15 cellular contexts compared by ENCODE assay signal in the genomic region with DNA sequence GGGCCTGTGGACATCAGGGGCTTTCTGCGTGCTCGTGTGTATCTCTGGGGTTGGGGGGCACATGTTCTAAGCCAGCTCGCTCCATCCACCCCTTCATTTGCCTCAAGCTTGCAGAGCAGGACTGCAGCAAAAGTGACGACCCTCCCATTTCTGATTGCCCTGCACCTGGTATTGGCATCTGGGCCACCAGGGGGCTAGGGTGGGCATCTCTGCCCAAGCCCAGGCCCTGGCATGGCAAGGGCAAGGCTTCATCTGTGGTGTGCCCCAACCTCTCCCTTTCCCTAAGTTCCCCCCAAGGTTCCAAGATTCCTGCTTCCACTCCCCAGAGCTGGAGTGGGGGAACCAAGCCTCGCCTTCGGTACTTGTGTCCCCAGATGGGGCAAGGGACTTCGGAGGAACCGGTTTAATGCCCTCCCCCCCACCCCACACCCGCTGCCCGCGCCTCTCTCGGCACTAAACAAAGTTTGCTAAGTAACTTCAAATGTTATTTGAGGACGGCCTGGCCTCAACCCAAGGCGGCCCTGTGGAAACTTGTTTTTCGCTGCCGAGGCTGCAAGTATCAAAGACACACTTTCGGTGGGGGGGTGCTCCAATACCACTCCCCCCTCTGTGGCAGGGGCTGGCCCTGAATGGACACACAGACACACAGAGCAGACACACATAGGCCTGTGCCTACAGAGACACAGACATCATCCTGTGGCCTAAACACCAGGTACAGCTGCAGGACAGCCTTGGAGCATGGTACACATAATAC. TPM values are rescaled to one million over a fixed set of nuclear protein-coding genes. Genes with fewer than 3 reads are reported as not detected.
DNase-seq lines count a peak whose midpoint lies in the region; ATAC-seq and TF ChIP-seq lines count a peak whose summit lies in the region.
"Had no signal": no experiment of that assay in that cellular context is flagged by ENCODE, and none has a peak within 500 bp of the region (broad histone marks: within the 10 kb centered on the region; RNA-seq: fewer than 3 reads in every experiment).

No MANE protein-coding gene starts in this region.

- 12 to 22% (median 19%) methylated on average over 17 of the region's 17 CpGs for WGBS in ovary, 3 donors

- TF ChIP-seq POLR2A in ovary (IDR thresholded peaks at IDR 0.05): no peak

- DNase-seq in fibroblast of the conjunctiva (ENCODE audit: low read depth) (peak; percentile 33), ovary (peak; percentile 68 to 84 (median 77)), NCI-H82 (lab: John Stamatoyannopoulos, UW) (no peak)
- DNase-seq in NK-92 treated with Interleukin-12 subunit alpha and Interleukin-12 subunit beta, amount 100 ng/mL, for 24 hours (lab: John Stamatoyannopoulos, UW): no peak
- DNase-seq: activated CD4-positive, alpha-beta memory T cell treated with anti-CD3 and anti-CD28 coated beads for 36 hours; activated naive CD4-positive, alpha-beta T cell; NCI-H1105 treated with DMSO at 0.1 percent for 48 hours; NCI-H748 treated with DMSO at 0.1 percent for 48 hours had no signal

- H3K9me3 ChIP-seq in ovary: no peaks in the 10 kb centered on the region

- H3K36me3 ChIP-seq in ovary: no peaks in the 10 kb centered on the region

- no peak for TF ChIP-seq EP300 in ovary (IDR thresholded peaks at IDR 0.05)

- peaks cover 63% of the 10 kb centered on the region for H3K4me1 ChIP-seq in ovary (ENCODE audit: insufficient read depth)

- peak overlapping the region; percentile 10 for H3K4me3 ChIP-seq in ovary

- 0 out of 2 replicates have a peak, but pooled peaks have one; percentile 6 for TF ChIP-seq CTCF in 22Rv1 (IDR thresholded peaks at IDR 0.05)
- TF ChIP-seq CTCF in VCaP (conservative IDR thresholded peaks at IDR 0.05): peak; percentile 25; the same call in 1 of the 2 replicates
- TF ChIP-seq CTCF in ovary (IDR thresholded peaks at IDR 0.05): no peak

- H3K27me3 ChIP-seq in ovary: no peaks in the 10 kb centered on the region

- ATAC-seq in HG03039 (IDR thresholded peaks at IDR 0.05; ENCODE audit: unreplicated experiment): no peak
- no peak for ATAC-seq in GM18873 (IDR thresholded peaks at IDR 0.05; ENCODE audit: low FRiP score, unreplicated experiment)
- ATAC-seq: natural killer cell treated with Interleukin-12 subunit alpha and Interleukin-12 subunit beta and Interleukin-15 and Interleukin-18, amount 100 ng/mL, for 72 hours; stimulated activated effector memory CD8-positive, alpha-beta T cell treated with anti-CD3 and anti-CD28 coated beads, Interleukin-12 subunit alpha, Interleukin-12 subunit beta, amount 100 ng/mL, for 72 hours had no signal

- H3K27ac ChIP-seq in 22Rv1: peak overlapping the region; percentile 99
- peak overlapping the region; percentile 100 for H3K27ac ChIP-seq in VCaP
- H3K27ac ChIP-seq in ovary: peak overlapping the region; percentile 47 to 75

- intact Hi-C loops in ovary (cut with DNase I): loop anchor here in 1 of 4 donors (10.0 kb wide), 1 partner anchor 47 kb away; no protein-coding TSS in a partner anchor

RNA-seq across cellular contexts. Expression of a gene that starts 12.2 kb away (rescaled TPM):
- total RNA-seq in ovary: 100 to 1,000 TPM in 5 of 7 donors, 10 to 100 TPM in 2; 30.3 to 256 (median 223) TPM
- polyA plus RNA-seq in ovary: 10 to 100 TPM; 76.9 to 82.2 TPM

RNA-seq across cellular contexts. Expression of a gene that starts 38.1 kb away (rescaled TPM):
- total RNA-seq in ovary: under 1 TPM in 2 of 7 donors, not detected in 5; 0.11 to 0.15 TPM
- not detected for polyA plus RNA-seq in ovary
- total RNA-seq: Daoy; natural killer cell treated with Interleukin-12 subunit alpha and Interleukin-12 subunit beta and Interleukin-15 and Interleukin-18, amount 100 ng/mL, for 72 hours had no signal

RNA-seq across cellular contexts. Expression of a gene that starts 50.4 kb away (rescaled TPM):
- total RNA-seq in ovary: 10 to 100 TPM; 15.7 to 57.7 (median 19.1) TPM
- polyA plus RNA-seq in ovary: 10 to 100 TPM in 1 of 2 donors, 1 to 10 TPM in 1; 1.8 to 25.6 TPM

Comparison
In these comparisons a context has a peak if more than half of its experiments do, and no peak if none do; other contexts are left out.
1. CTCF ChIP-seq: peak in 22Rv1 (single experiment) and VCaP (single experiment); none in ovary (0 of 3).
2. DNase-seq: peak in fibroblast of the conjunctiva (single experiment) and ovary (5 of 5); none in NK-92 treated with Interleukin-12 subunit alpha and Interleukin-12 subunit beta, amount 100 ng/mL, for 24 hours (single experiment) and NCI-H82 (single experiment).
3. Peak in every context shown above with its lines, with median percentiles within 50 percentile points of each other: H3K27ac ChIP-seq.